In the genomic region with DNA sequence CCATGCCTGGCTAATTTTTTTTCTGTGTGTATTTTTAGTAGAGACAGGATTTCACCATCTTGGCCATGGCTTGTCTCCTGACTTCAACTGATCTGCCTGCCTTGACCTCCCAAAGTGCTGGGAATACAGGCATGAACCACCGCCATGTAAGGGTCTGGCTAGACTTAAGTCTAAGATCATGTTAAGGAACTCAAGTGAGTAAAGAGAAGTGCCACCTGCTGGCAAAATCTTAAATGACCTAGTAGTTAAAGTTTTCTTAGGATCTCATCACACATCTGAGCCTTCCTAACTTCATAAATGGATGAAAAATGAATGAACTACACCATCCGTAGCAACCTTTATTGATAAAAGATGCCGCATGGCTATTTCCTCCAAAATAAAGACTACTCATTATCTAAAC, we compare ENCODE assay signal across 1 cellular context.
TF ChIP-seq lines count a peak whose summit lies in the region.

No MANE protein-coding gene starts in this region.

TF ChIP-seq in IMR-90, 13 proteins besides CTCF, POLR2A, EP300 and RAD21:
- TF ChIP-seq RFX5 (IDR thresholded peaks at IDR 0.05; ENCODE audit: low read depth, low read length) (no peak), MAZ (IDR thresholded peaks at IDR 0.05; ENCODE audit: borderline replicate concordance, low read depth, low read length) (no peak), SMC3 (IDR thresholded peaks at IDR 0.05; ENCODE audit: low read depth, low read length) (peak; percentile 48; the same call in 1 of the 2 replicates)
- TF ChIP-seq, protein P1, sequence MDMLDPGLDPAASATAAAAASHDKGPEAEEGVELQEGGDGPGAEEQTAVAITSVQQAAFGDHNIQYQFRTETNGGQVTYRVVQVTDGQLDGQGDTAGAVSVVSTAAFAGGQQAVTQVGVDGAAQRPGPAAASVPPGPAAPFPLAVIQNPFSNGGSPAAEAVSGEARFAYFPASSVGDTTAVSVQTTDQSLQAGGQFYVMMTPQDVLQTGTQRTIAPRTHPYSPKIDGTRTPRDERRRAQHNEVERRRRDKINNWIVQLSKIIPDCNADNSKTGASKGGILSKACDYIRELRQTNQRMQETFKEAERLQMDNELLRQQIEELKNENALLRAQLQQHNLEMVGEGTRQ (IDR thresholded peaks at IDR 0.05; ENCODE audit: low read depth, low read length): no peak
TF ChIP-seq in IMR-90: peak in this region for 1.
